Comparison of ENCODE assay signal across 26 cellular contexts in the genomic region with DNA sequence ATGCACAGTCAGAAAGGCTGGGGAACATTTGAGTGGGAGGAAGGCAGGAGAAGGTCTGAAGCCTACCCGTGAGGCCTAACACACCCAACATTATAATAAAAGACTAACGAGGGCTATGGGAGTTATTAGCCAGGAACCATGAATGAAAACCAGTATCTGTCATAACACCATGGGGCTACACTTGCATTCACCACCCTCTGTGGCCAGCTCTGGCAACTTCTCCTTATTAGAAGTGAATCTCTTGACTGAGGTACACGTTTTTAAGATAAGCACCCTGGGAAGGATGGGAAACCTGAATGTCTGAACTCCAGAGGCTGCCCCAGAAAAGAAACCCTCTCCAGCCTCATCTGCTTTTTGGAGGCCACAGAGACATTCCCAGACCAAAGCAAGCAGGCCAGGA.
"Had no signal": no experiment of that assay in that cellular context is flagged by ENCODE, and none has a peak within 500 bp of the region (broad histone marks: within the 10 kb centered on the region; RNA-seq: fewer than 3 reads in every experiment).

No MANE protein-coding gene starts in this region.

- DNase-seq: activated CD4-positive, alpha-beta memory T cell treated with anti-CD3 and anti-CD28 coated beads, Interleukin-2, amount 10 ng/mL, durations not matched to agents 7 days and 5 days; activated CD4-positive, alpha-beta T cell treated with anti-CD3 and anti-CD28 coated beads for 36 hours; activated CD4-positive, alpha-beta T cell treated with anti-CD3 and anti-CD28 coated beads, Interleukin-2, amount 50 U/mL, for 1 hour; activated gamma-delta T cell treated with Interleukin-2 at 50 U/mL for 16 hours; activated naive CD4-positive, alpha-beta T cell treated with anti-CD3 and anti-CD28 coated beads, Interleukin-2, amount 10 ng/mL, durations not matched to agents 7 days and 5 days; activated naive CD8-positive, alpha-beta T cell treated with anti-CD3 and anti-CD28 coated beads for 36 hours; activated T-cell treated with anti-CD3 and anti-CD28 coated beads, Interleukin-2, amount 50 U/mL, for 72 hours; cerebellar nuclear complex; KBM-7; NCI-H1048; NCI-H1417; NCI-H1694; NCI-H2029; NCI-H2107; NCI-H345; NCI-H510A; NCI-H526 treated with DMSO at 0.1 percent for 48 hours; NK-92 treated with Interleukin-12 subunit alpha and Interleukin-12 subunit beta, amount 100 ng/mL, for 24 hours; PC-3; SHP77; T-helper 9 cell; WERI-Rb-1 had no signal

- H3K27ac ChIP-seq: SJSA1, WERI-Rb-1 had no signal

- H3K9me3 ChIP-seq: SJSA1 had no signal

- H3K27me3 ChIP-seq: SJSA1 had no signal

- FAIRE-seq: RCC 7860, TTC549 had no signal

- H3K4me3 ChIP-seq: SJSA1 had no signal

- H3K36me3 ChIP-seq: SJSA1, WERI-Rb-1 had no signal

- ATAC-seq: activated CD4-positive, alpha-beta T cell treated with anti-CD3 and anti-CD28 coated beads for 36 hours; activated T-cell treated with anti-CD3 and anti-CD28 coated beads, Interleukin-2, amount 50 U/mL, for 72 hours; PC-3; SK-N-SH treated with all-trans-retinoic acid at 6 μM for 48 hours had no signal
